In the genomic region with DNA sequence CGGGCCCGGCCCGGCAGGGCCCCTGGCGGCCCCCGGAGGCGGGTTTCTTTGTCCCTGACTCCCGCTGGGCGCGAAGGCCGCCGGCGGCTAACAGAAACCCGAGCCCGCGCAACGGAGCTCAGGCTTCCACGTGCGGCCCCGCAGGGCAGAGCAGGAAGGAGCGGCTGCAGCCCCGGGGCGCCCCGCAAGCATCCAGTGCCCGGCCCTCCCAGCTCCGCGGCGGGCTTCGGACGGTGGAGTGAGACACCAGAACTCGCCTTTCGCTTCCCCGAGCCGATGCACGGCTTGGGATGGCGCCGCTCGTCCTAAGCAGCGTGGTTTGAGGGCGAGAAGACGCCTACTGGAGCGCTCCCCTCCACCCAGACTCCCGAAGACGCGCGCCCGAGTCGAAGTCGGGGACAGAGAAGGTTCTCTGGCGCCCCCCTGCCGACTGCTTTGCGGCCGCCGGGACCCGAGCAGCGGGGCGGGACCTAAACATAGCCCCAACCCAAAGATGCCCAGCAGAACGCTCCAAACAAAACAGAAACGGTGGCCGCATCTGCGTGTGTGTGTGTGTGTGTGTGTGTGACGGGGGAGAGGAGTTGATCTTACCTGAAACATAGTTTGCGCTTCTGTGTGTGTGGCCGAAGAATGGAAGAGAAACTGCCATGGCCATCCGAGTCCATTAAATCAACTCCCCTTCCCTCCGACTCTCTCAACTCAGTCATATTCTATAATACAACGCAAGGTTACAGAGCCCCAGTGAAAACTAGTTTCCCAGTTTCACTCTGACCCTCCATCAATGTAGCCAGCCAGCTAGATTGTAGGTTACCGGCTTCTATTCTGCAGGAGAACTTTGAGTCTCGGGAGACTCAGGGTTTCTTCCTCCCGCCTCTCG, we compare ENCODE assay signal across 8 cellular contexts. TPM values are rescaled to one million over a fixed set of nuclear protein-coding genes. Genes with fewer than 3 reads are reported as not detected.
DNase-seq lines count a peak whose midpoint lies in the region; ATAC-seq lines count a peak whose summit lies in the region.

No MANE protein-coding gene starts in this region.

- 0 to 1% methylated on average over 70 of the region's 70 CpGs for WGBS in ectodermal cell, 2 experiments

- peaks cover 68% of the 10 kb centered on the region for H3K27me3 Mint-ChIP-seq in activated CD4-positive, alpha-beta T cell treated with anti-CD3 and anti-CD28 coated beads, Interleukin-2, amount 10 ng/mL, durations not matched to agents 7 days and 5 days
- peaks cover 13% of the 10 kb centered on the region for H3K27me3 Mint-ChIP-seq in memory B cell
- peaks cover 51% of the 10 kb centered on the region for H3K27me3 Mint-ChIP-seq in stimulated activated memory B cell treated with anti-CD40 and anti-IgM and Interleukin-4, amounts not matched to agents 10 μg/mL and 1 μg/mL and 100 μg/mL, for 72 hours

- CTCF ChIA-PET in activated CD4-positive, alpha-beta T cell treated with anti-CD3 and anti-CD28 coated beads, Interleukin-2, amount 10 ng/mL, durations not matched to agents 7 days and 5 days (lab: Charles Lee), result interaction anchor here (0.6 to 1.1 kb wide), 2 partner anchors 52 to 1145 kb away, joined by 3 to 4 read pairs; no protein-coding TSS in a partner anchor

- H3K9me3 Mint-ChIP-seq in activated CD4-positive, alpha-beta T cell treated with anti-CD3 and anti-CD28 coated beads, Interleukin-2, amount 10 ng/mL, durations not matched to agents 7 days and 5 days, result no peaks in the 10 kb centered on the region
- no peaks in the 10 kb centered on the region for H3K9me3 Mint-ChIP-seq in memory B cell
- H3K9me3 Mint-ChIP-seq in stimulated activated memory B cell treated with anti-CD40 and anti-IgM and Interleukin-4, amounts not matched to agents 10 μg/mL and 1 μg/mL and 100 μg/mL, for 72 hours, result no peaks in the 10 kb centered on the region

- peaks cover 48% of the 10 kb centered on the region for H3K4me1 Mint-ChIP-seq in activated CD4-positive, alpha-beta T cell treated with anti-CD3 and anti-CD28 coated beads, Interleukin-2, amount 10 ng/mL, durations not matched to agents 7 days and 5 days
- H3K4me1 Mint-ChIP-seq in memory B cell, result peaks cover 27% of the 10 kb centered on the region
- peaks cover 50% of the 10 kb centered on the region for H3K4me1 Mint-ChIP-seq in stimulated activated memory B cell treated with anti-CD40 and anti-IgM and Interleukin-4, amounts not matched to agents 10 μg/mL and 1 μg/mL and 100 μg/mL, for 72 hours

- H3K36me3 Mint-ChIP-seq in activated CD4-positive, alpha-beta T cell treated with anti-CD3 and anti-CD28 coated beads, Interleukin-2, amount 10 ng/mL, durations not matched to agents 7 days and 5 days (ENCODE audit: low read depth), result no peaks in the 10 kb centered on the region
- no peaks in the 10 kb centered on the region for H3K36me3 Mint-ChIP-seq in memory B cell
- no peaks in the 10 kb centered on the region for H3K36me3 Mint-ChIP-seq in stimulated activated memory B cell treated with anti-CD40 and anti-IgM and Interleukin-4, amounts not matched to agents 10 μg/mL and 1 μg/mL and 100 μg/mL, for 72 hours

- POLR2A ChIA-PET in activated CD4-positive, alpha-beta T cell treated with anti-CD3 and anti-CD28 coated beads, Interleukin-2, amount 10 ng/mL, durations not matched to agents 7 days and 5 days (lab: Charles Lee), result interaction anchor here (0.5 kb wide), 1 partner anchor 411 kb away, joined by 5 read pairs; no protein-coding TSS in a partner anchor

- H3K36me3 ChIP-seq in ectodermal cell (ENCODE audit: control insufficient read depth, insufficient read depth, low read length), result no peaks in the 10 kb centered on the region

- no peaks in the 10 kb centered on the region for H3K9me3 ChIP-seq in ectodermal cell (ENCODE audit: control insufficient read depth, low read length)

- peak overlapping the region; percentile 67 for H3K4me3 ChIP-seq in ectodermal cell (ENCODE audit: insufficient read depth, low read depth, low read length)

- H3K27ac ChIP-seq in ectodermal cell (ENCODE audit: insufficient read depth, low read depth, low read length, poor library complexity, severe bottlenecking), result peak overlapping the region; percentile 63

- DNase-seq in DMS 273 (lab: John Stamatoyannopoulos, UW; ENCODE audit: unreplicated experiment) (peak; percentile 72), DMS 273 treated with DMSO at 0.1 percent for 48 hours (lab: John Stamatoyannopoulos, UW) (no peak), NCI-H128 (lab: John Stamatoyannopoulos, UW; ENCODE audit: unreplicated experiment) (peak; percentile 44), memory B cell (ENCODE audit: low spot score in 2 of 2) (peak; percentile 46 to 68)
- DNase-seq in activated CD4-positive, alpha-beta T cell treated with anti-CD3 and anti-CD28 coated beads, Interleukin-2, amount 10 ng/mL, durations not matched to agents 7 days and 5 days, result peak; percentile 56

- H3K27me3 ChIP-seq in ectodermal cell (ENCODE audit: control insufficient read depth, insufficient read depth, low read length, poor library complexity, severe bottlenecking), result peaks cover 66% of the 10 kb centered on the region

- H3K4me3 Mint-ChIP-seq in activated CD4-positive, alpha-beta T cell treated with anti-CD3 and anti-CD28 coated beads, Interleukin-2, amount 10 ng/mL, durations not matched to agents 7 days and 5 days, result peak overlapping the region; percentile 84
- peak overlapping the region; percentile 88 for H3K4me3 Mint-ChIP-seq in memory B cell
- H3K4me3 Mint-ChIP-seq in stimulated activated memory B cell treated with anti-CD40 and anti-IgM and Interleukin-4, amounts not matched to agents 10 μg/mL and 1 μg/mL and 100 μg/mL, for 72 hours, result peak overlapping the region; percentile 88

- peak overlapping the region; percentile 72 for H3K27ac Mint-ChIP-seq in activated CD4-positive, alpha-beta T cell treated with anti-CD3 and anti-CD28 coated beads, Interleukin-2, amount 10 ng/mL, durations not matched to agents 7 days and 5 days
- H3K27ac Mint-ChIP-seq in memory B cell, result no peak overlapping the region
- peak overlapping the region; percentile 59 for H3K27ac Mint-ChIP-seq in stimulated activated memory B cell treated with anti-CD40 and anti-IgM and Interleukin-4, amounts not matched to agents 10 μg/mL and 1 μg/mL and 100 μg/mL, for 72 hours

- peaks cover 18% of the 10 kb centered on the region for H3K4me1 ChIP-seq in ectodermal cell (ENCODE audit: control insufficient read depth, insufficient read depth, low read length)

- ATAC-seq in HG02623 (IDR thresholded peaks at IDR 0.05; ENCODE audit: unreplicated experiment), result peak; percentile 0
- ATAC-seq in memory B cell (ENCODE audit: low read depth), result peak; percentile 35
- ATAC-seq in stimulated activated memory B cell treated with anti-CD40 and anti-IgM and Interleukin-4, amounts not matched to agents 10 μg/mL and 1 μg/mL and 100 μg/mL, for 72 hours, result peak; percentile 73

RNA-seq across cellular contexts. Expression of gene FGF9, which starts 0.6 kb away (rescaled TPM):
- total RNA-seq in activated CD4-positive, alpha-beta T cell treated with anti-CD3 and anti-CD28 coated beads, Interleukin-2, amount 10 ng/mL, durations not matched to agents 7 days and 5 days, result under 1 TPM in 1 of 2 experiments, not detected in 1; 0.04 TPM
- 3.1 TPM for polyA plus RNA-seq in ectodermal cell (2013, experiment 1 of 4)
- polyA plus RNA-seq in ectodermal cell (2013, experiment 2 of 4), result 2.1 TPM
- polyA plus RNA-seq in ectodermal cell (2013, experiment 3 of 4), result 1.8 TPM
- polyA plus RNA-seq in ectodermal cell (2013, experiment 4 of 4), result 2.1 TPM

Comparison
In these comparisons a context has a peak if more than half of its experiments do, and no peak if none do; other contexts are left out.
1. ATAC-seq: peak in every context shown above with its lines; median percentile 73 in stimulated activated memory B cell treated with anti-CD40 and anti-IgM and Interleukin-4, amounts not matched to agents 10 μg/mL and 1 μg/mL and 100 μg/mL, for 72 hours; 35 in memory B cell; 0 in HG02623.